Comparison of ENCODE assay signal across 8 cellular contexts in the genomic region with DNA sequence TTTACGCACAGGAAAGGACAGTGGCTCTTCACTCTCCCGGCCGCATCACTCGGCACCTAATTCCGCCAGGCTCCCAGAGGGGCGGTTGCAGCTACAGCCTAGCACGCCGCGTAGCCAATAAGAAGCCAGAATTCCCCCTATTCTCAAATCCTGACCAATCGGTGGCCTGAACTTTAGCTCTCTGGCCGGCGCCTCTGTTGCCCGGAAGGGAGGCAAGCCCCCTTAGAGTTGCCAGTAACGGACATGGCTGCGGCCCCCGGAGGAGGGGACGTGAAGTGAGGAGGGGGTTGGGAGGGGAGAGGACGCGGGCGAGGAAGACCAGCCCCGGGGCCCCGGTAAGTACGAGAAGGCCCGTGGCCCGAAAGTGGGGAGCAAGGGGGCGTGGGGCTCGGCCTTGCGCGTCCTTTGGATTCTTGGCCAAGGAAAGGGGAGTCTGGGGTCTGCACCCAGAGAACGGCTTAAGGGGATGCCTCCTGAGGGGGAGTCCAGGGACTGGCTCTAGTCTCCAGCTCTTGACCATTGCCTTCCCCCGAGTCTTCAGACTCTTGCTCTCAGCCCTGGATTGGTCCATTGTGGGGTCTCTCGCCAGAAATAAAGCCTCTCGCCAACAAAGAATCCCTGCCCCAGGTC. TPM values are rescaled to one million over a fixed set of nuclear protein-coding genes. Genes with fewer than 3 reads are reported as not detected.
DNase-seq lines count a peak whose midpoint lies in the region; ATAC-seq and TF ChIP-seq lines count a peak whose summit lies in the region.

A gene (plus strand): TSS at position 219 of the 630 bp plus-strand sequence. CDS start 15,271 bp downstream, outside the sequence.

- no peaks in the 10 kb centered on the region for H3K9me3 Mint-ChIP-seq in CD14-positive monocyte
- no peaks in the 10 kb centered on the region for H3K9me3 Mint-ChIP-seq in activated CD4-positive, alpha-beta memory T cell treated with anti-CD3 and anti-CD28 coated beads for 36 hours

- H3K27me3 ChIP-seq in duodenal mucosa (ENCODE audit: control insufficient read depth in 1 of 2, insufficient read depth in 2 of 2, low read length in 2 of 2) (no peaks in the 10 kb centered on the region), right lobe of liver (no peaks in the 10 kb centered on the region)

- WGBS in right lobe of liver (ENCODE audit: insufficient coverage, low coverage, low lambda C conversion rate, missing lambda C conversion rate): 0% methylated on average over 8 of the region's 33 CpGs

- H3K4me3 Mint-ChIP-seq in CD14-positive monocyte: peak within 1 kb of the TSS; percentile 89 to 96
- H3K4me3 Mint-ChIP-seq in activated CD4-positive, alpha-beta memory T cell treated with anti-CD3 and anti-CD28 coated beads for 36 hours: peak within 1 kb of the TSS; percentile 88

- H3K27ac ChIP-seq in duodenal mucosa (ENCODE audit: low read depth, low read length) (peak within 1 kb of the TSS; percentile 80), right lobe of liver (peak within 1 kb of the TSS; percentile 59 to 85 (median 79))

- peaks cover 0 to 2% of the 10 kb centered on the region in 2 donors for H3K36me3 Mint-ChIP-seq in CD14-positive monocyte
- H3K36me3 Mint-ChIP-seq in activated CD4-positive, alpha-beta memory T cell treated with anti-CD3 and anti-CD28 coated beads for 36 hours: no peaks in the 10 kb centered on the region

- H3K27me3 Mint-ChIP-seq in CD14-positive monocyte (ENCODE audit: low read depth in 3 of 3): peaks cover 0 to 2% (median 2%) of the 10 kb centered on the region in 3 donors
- H3K27me3 Mint-ChIP-seq in activated CD4-positive, alpha-beta memory T cell treated with anti-CD3 and anti-CD28 coated beads for 36 hours: no peaks in the 10 kb centered on the region

- TF ChIP-seq POLR2A in right lobe of liver (IDR thresholded peaks at IDR 0.05): peak; percentile 66

- POLR2A ChIA-PET in activated CD4-positive, alpha-beta memory T cell treated with anti-CD3 and anti-CD28 coated beads for 36 hours (lab: Charles Lee): interaction anchor here (0.8 to 2.7 kb wide), 11 partner anchors 18 to 195 kb away, joined by 3 to 11 read pairs (median 4); a partner anchor contains a TSS

- peak within 1 kb of the TSS; percentile 93 to 99 for H3K9ac ChIP-seq in duodenal mucosa (ENCODE audit: low read depth in 1 of 2, low read length in 2 of 2)

- TF ChIP-seq CTCF in CD14-positive monocyte (IDR thresholded peaks at IDR 0.05) (no peak), right lobe of liver (IDR thresholded peaks at IDR 0.05) (no peak)

- DNase-seq in CD14-positive monocyte (ENCODE audit: low spot score) (peak; percentile 95), NCI-H82 treated with DMSO at 0.1 percent for 48 hours (lab: John Stamatoyannopoulos, UW; ENCODE audit: unreplicated experiment) (peak; percentile 95), right lobe of liver (peak; percentile 93 to 96 (median 95))
- DNase-seq in activated CD4-positive, alpha-beta memory T cell treated with anti-CD3 and anti-CD28 coated beads for 36 hours: peak; percentile 95
- DNase-seq in stimulated activated CD4-positive, alpha-beta T cell treated with anti-CD3 and anti-CD28 coated beads, Interleukin-4, amount 100 ng/mL, for 4 hours: peak; percentile 80 to 92

- peaks cover 46% of the 10 kb centered on the region for H3K4me1 Mint-ChIP-seq in CD14-positive monocyte
- peaks cover 23% of the 10 kb centered on the region for H3K4me1 Mint-ChIP-seq in activated CD4-positive, alpha-beta memory T cell treated with anti-CD3 and anti-CD28 coated beads for 36 hours (ENCODE audit: low read depth)

- ATAC-seq in GM19397 (IDR thresholded peaks at IDR 0.05; ENCODE audit: unreplicated experiment) (peak; percentile 89), HG03571 (IDR thresholded peaks at IDR 0.05; ENCODE audit: unreplicated experiment) (peak; percentile 91), right lobe of liver (peak; percentile 95 to 99 (median 98))

- peak within 1 kb of the TSS; percentile 87 to 95 (median 94) for H3K27ac Mint-ChIP-seq in CD14-positive monocyte
- H3K27ac Mint-ChIP-seq in activated CD4-positive, alpha-beta memory T cell treated with anti-CD3 and anti-CD28 coated beads for 36 hours: peak within 1 kb of the TSS; percentile 62

- H3K4me3 ChIP-seq in duodenal mucosa (ENCODE audit: low read depth in 1 of 2, low read length in 2 of 2) (peak within 1 kb of the TSS; percentile 95 to 100), right lobe of liver (peak within 1 kb of the TSS; percentile 76 to 97 (median 80))

- CTCF ChIA-PET in activated CD4-positive, alpha-beta memory T cell treated with anti-CD3 and anti-CD28 coated beads for 36 hours (lab: Charles Lee): interaction anchor here (0.6 to 2.5 kb wide), 17 partner anchors 9 to 344 kb away, joined by 3 to 11 read pairs (median 3); a partner anchor contains a TSS

- H3K4me1 ChIP-seq in duodenal mucosa (ENCODE audit: control insufficient read depth in 1 of 2, insufficient read depth in 2 of 2, low read length in 2 of 2) (peaks cover 25 to 39% of the 10 kb centered on the region in 2 donors), right lobe of liver (peaks cover 0 to 21% (median 0%) of the 10 kb centered on the region in 4 donors)

- intact Hi-C loops in CD14-positive monocyte (cut with micrococcal nuclease): loop anchor here in 1 of 2 donors (5.0 kb wide), 1 partner anchor 61 kb away; a partner anchor contains a TSS
- intact Hi-C loops in activated CD4-positive, alpha-beta memory T cell treated with anti-CD3 and anti-CD28 coated beads for 36 hours (cut with micrococcal nuclease): no loop called here
- intact Hi-C loops in right lobe of liver (cut with DNase I): no loop called here

- H3K36me3 ChIP-seq in duodenal mucosa (ENCODE audit: control insufficient read depth in 1 of 2, insufficient read depth in 2 of 2, low read length in 2 of 2) (no peaks in the 10 kb centered on the region), right lobe of liver (no peaks in the 10 kb centered on the region)

- H3K9me3 ChIP-seq in duodenal mucosa (ENCODE audit: control insufficient read depth in 1 of 2, low read length in 2 of 2) (no peaks in the 10 kb centered on the region), right lobe of liver (no peaks in the 10 kb centered on the region)

RNA-seq across cellular contexts. Expression of the gene that starts here (rescaled TPM):
- polyA plus RNA-seq in CD14-positive monocyte: 1 to 10 TPM; 7.2 to 8.4 TPM
- 10 to 100 TPM; 51.4 to 53.0 TPM for total RNA-seq in activated CD4-positive, alpha-beta memory T cell treated with anti-CD3 and anti-CD28 coated beads for 36 hours
- total RNA-seq in right lobe of liver: 10 to 100 TPM; 24.2 to 47.1 (median 29.6) TPM

Comparison
In these comparisons a context has a peak if more than half of its experiments do, and no peak if none do; other contexts are left out.
1. Peak in every context shown above with its lines: DNase-seq, ATAC-seq, H3K4me3 ChIP-seq and H3K27ac ChIP-seq.